In the genomic region with DNA sequence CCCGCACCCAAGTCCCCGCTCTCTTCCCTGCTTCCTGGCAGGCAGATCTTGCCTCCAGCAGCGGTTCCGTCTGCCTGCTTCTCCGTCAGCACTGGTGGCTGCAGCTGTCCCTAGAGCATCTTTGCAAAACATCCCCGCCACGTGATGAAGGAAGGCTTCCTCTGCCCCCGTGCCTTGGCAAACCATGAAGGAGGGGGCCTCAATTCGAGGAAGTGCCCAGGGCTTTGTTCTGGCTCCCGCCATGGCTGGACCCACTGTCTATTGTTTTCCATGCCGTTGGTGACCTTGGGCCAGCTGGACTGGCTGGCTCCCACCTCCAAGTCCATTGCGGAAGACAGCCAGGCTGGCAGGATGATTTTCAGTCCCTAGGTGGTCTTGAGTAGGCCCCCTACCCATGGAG, we compare ENCODE assay signal across 1 cellular context.
TF ChIP-seq lines count a peak whose summit lies in the region.

No MANE protein-coding gene starts in this region.

TF ChIP-seq in GM23338, 12 proteins besides CTCF, POLR2A, EP300 and RAD21 (continued from another document):
- TF ChIP-seq, protein P1, sequence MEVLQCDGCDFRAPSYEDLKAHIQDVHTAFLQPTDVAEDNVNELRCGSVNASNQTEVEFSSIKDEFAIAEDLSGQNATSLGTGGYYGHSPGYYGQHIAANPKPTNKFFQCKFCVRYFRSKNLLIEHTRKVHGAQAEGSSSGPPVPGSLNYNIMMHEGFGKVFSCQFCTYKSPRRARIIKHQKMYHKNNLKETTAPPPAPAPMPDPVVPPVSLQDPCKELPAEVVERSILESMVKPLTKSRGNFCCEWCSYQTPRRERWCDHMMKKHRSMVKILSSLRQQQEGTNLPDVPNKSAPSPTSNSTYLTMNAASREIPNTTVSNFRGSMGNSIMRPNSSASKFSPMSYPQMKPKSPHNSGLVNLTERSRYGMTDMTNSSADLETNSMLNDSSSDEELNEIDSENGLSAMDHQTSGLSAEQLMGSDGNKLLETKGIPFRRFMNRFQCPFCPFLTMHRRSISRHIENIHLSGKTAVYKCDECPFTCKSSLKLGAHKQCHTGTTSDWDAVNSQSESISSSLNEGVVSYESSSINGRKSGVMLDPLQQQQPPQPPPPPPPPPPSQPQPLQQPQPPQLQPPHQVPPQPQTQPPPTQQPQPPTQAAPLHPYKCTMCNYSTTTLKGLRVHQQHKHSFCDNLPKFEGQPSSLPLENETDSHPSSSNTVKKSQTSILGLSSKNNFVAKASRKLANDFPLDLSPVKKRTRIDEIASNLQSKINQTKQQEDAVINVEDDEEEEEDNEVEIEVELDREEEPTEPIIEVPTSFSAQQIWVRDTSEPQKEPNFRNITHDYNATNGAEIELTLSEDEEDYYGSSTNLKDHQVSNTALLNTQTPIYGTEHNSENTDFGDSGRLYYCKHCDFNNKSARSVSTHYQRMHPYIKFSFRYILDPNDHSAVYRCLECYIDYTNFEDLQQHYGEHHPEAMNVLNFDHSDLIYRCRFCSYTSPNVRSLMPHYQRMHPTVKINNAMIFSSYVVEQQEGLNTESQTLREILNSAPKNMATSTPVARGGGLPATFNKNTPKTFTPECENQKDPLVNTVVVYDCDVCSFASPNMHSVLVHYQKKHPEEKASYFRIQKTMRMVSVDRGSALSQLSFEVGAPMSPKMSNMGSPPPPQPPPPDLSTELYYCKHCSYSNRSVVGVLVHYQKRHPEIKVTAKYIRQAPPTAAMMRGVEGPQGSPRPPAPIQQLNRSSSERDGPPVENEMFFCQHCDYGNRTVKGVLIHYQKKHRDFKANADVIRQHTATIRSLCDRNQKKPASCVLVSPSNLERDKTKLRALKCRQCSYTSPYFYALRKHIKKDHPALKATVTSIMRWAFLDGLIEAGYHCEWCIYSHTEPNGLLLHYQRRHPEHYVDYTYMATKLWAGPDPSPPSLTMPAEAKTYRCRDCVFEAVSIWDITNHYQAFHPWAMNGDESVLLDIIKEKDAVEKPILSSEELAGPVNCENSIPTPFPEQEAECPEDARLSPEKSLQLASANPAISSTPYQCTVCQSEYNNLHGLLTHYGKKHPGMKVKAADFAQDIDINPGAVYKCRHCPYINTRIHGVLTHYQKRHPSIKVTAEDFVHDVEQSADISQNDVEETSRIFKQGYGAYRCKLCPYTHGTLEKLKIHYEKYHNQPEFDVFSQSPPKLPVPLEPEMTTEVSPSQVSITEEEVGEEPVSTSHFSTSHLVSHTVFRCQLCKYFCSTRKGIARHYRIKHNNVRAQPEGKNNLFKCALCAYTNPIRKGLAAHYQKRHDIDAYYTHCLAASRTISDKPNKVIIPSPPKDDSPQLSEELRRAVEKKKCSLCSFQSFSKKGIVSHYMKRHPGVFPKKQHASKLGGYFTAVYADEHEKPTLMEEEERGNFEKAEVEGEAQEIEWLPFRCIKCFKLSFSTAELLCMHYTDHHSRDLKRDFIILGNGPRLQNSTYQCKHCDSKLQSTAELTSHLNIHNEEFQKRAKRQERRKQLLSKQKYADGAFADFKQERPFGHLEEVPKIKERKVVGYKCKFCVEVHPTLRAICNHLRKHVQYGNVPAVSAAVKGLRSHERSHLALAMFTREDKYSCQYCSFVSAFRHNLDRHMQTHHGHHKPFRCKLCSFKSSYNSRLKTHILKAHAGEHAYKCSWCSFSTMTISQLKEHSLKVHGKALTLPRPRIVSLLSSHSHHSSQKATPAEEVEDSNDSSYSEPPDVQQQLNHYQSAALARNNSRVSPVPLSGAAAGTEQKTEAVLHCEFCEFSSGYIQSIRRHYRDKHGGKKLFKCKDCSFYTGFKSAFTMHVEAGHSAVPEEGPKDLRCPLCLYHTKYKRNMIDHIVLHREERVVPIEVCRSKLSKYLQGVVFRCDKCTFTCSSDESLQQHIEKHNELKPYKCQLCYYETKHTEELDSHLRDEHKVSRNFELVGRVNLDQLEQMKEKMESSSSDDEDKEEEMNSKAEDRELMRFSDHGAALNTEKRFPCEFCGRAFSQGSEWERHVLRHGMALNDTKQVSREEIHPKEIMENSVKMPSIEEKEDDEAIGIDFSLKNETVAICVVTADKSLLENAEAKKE (CRISPR knock-in tag; IDR thresholded peaks at IDR 0.05), result no peak
- TF ChIP-seq EZH2 (IDR thresholded peaks at IDR 0.05; ENCODE audit: low read depth, unreplicated experiment) (no peak), JUNB (IDR thresholded peaks at IDR 0.05; ENCODE audit: unreplicated experiment) (no peak), NANOG (IDR thresholded peaks at IDR 0.05; ENCODE audit: borderline replicate concordance) (no peak)
